In genomic region chr9:116661037-116661954, GRCh38 we compare ENCODE assay signal across 9 cellular contexts. TPM values are rescaled to one million over a fixed set of nuclear protein-coding genes. Genes with fewer than 3 reads are reported as not detected.
DNase-seq lines count a peak whose midpoint lies in the region; ATAC-seq, FAIRE-seq and TF ChIP-seq lines count a peak whose summit lies in the region.
"Had no signal": no experiment of that assay in that cellular context is flagged by ENCODE, and none has a peak within 500 bp of the region (broad histone marks: within the 10 kb centered on the region; RNA-seq: fewer than 3 reads in every experiment).

No MANE protein-coding gene starts in this region.

- DNase-seq in BE2C, result peak; percentile 28
- DNase-seq in NCI-H1694 (lab: John Stamatoyannopoulos, UW), result peak; percentile 51
- peak; percentile 81 for DNase-seq in fibroblast of villous mesenchyme (ENCODE audit: low read depth)
- DNase-seq in non-pigmented ciliary epithelial cell (ENCODE audit: low read depth), result peak; percentile 46
- no peak for DNase-seq in mesenteric fat pad (ENCODE audit: low spot score)

- peak; percentile 81 for TF ChIP-seq CTCF in BE2C (IDR thresholded peaks at IDR 0.05; ENCODE audit: low read depth, low read length)
- peak; percentile 76 for TF ChIP-seq CTCF in fibroblast of villous mesenchyme (IDR thresholded peaks at IDR 0.05; ENCODE audit: insufficient read depth, low read depth, low read length)

- FAIRE-seq in TTC549 (lab: Jason Lieb, UNC), result peak; percentile 91

- no peaks in the 10 kb centered on the region for H3K27me3 ChIP-seq in BE2C

- peak; percentile 92 for ATAC-seq in GM18502 (IDR thresholded peaks at IDR 0.05; ENCODE audit: poor library complexity, unreplicated experiment)
- peak; percentile 86 for ATAC-seq in HG02884 (IDR thresholded peaks at IDR 0.05; ENCODE audit: unreplicated experiment)

- H3K4me1 ChIP-seq in BE2C, result no peaks in the 10 kb centered on the region

- H3K9me3 ChIP-seq in BE2C, result no peaks in the 10 kb centered on the region

- H3K4me3 ChIP-seq in BE2C (ENCODE audit: low read depth, low read length) (no peak overlapping the region), fibroblast of villous mesenchyme (ENCODE audit: low read depth, low read length) (no peak overlapping the region)
- H3K4me3 ChIP-seq: skin epidermis had no signal

- no peaks in the 10 kb centered on the region for H3K36me3 ChIP-seq in BE2C

RNA-seq across cellular contexts. Expression of gene TRIM32, which starts 25.8 kb away (rescaled TPM):
- 7.1 TPM for polyA plus RNA-seq in BE2C (2012; ENCODE audit: insufficient read depth, insufficient read length, low read depth)
- 29.6 and 41.5 TPM in 2 replicates for total RNA-seq in fibroblast of villous mesenchyme
- 19.8 TPM for total RNA-seq in mesenteric fat pad
